In genomic region chr10:91034494-91035157, GRCh38 we compare ENCODE assay signal across 8 cellular contexts.
DNase-seq lines count a peak whose midpoint lies in the region; ATAC-seq and TF ChIP-seq lines count a peak whose summit lies in the region.

No MANE protein-coding gene starts in this region.

- no peaks in the 10 kb centered on the region for H3K79me2 ChIP-seq in GM23338 (replicated peaks; ENCODE audit: insufficient read depth)

- no peaks in the 10 kb centered on the region for H3K9me3 Mint-ChIP-seq in GM23338

- peak overlapping the region; percentile 48; the same call in 1 of the 2 replicates for H2AFZ ChIP-seq in GM23338

- no peaks in the 10 kb centered on the region; the same call in 1 of the 2 replicates for H3K9me2 ChIP-seq in GM23338 (ENCODE audit: insufficient read depth)

- H3K36me3 ChIP-seq in GM23338 (ENCODE audit: insufficient read depth) (no peaks in the 10 kb centered on the region), SJSA1 (no peaks in the 10 kb centered on the region)

- H3K27ac ChIP-seq in GM23338 (ENCODE audit: low read depth) (no peak overlapping the region), SJSA1 (0 out of 2 replicates have a peak overlapping the region, but pooled peaks have one; percentile 20)

- no peak overlapping the region for H3K4me3 Mint-ChIP-seq in GM23338

- H3K27ac Mint-ChIP-seq in GM23338, result no peak overlapping the region

- peaks cover 24% of the 10 kb centered on the region for H3K4me1 ChIP-seq in GM23338 (ENCODE audit: insufficient read depth)
- H3K4me1 ChIP-seq in SJSA1 (replicated peaks), result peaks cover 18% of the 10 kb centered on the region

- no peak for TF ChIP-seq CTCF in GM23338 (conservative IDR thresholded peaks at IDR 0.05; ENCODE audit: low read depth in 2 of 2)

- H3K27me3 ChIP-seq in GM23338 (ENCODE audit: insufficient read depth), result no peaks in the 10 kb centered on the region
- H3K27me3 ChIP-seq in SJSA1 (replicated peaks), result no peaks in the 10 kb centered on the region

- H3K27me3 Mint-ChIP-seq in GM23338 (ENCODE audit: insufficient read depth, low read depth, poor library complexity), result peaks cover 2% of the 10 kb centered on the region

- no peak overlapping the region for H3K4me2 ChIP-seq in GM23338

- no peaks in the 10 kb centered on the region for H3K9me3 ChIP-seq in SJSA1 (replicated peaks)

- H3K36me3 Mint-ChIP-seq in GM23338 (ENCODE audit: low read depth), result no peaks in the 10 kb centered on the region

- no peak overlapping the region for H3K4me3 ChIP-seq in GM23338
- H3K4me3 ChIP-seq in SJSA1, result no peak overlapping the region

- ATAC-seq in GM23338, result peak; percentile 82
- ATAC-seq in GM19395 (IDR thresholded peaks at IDR 0.05; ENCODE audit: unreplicated experiment), result no peak

- peaks cover 13% of the 10 kb centered on the region for H3K4me1 Mint-ChIP-seq in GM23338

- DNase-seq in GM23338 (ENCODE audit: low spot score), result peak; percentile 50
- DNase-seq in SJSA1 (ENCODE audit: low read depth in 1 of 2, low spot score in 2 of 2), result peak; percentile 47 to 55
- peak; percentile 60 for DNase-seq in foreskin melanocyte
- DNase-seq in pulmonary artery endothelial cell (ENCODE audit: low read depth, low spot score), result peak; percentile 7
- no peak for DNase-seq in NCI-H510A (lab: John Stamatoyannopoulos, UW)
- DNase-seq in NCI-H128 (lab: John Stamatoyannopoulos, UW; ENCODE audit: unreplicated experiment), result no peak
- no peak for DNase-seq in NCI-H526 (lab: John Stamatoyannopoulos, UW)

- H4K20me1 ChIP-seq in GM23338 (replicated peaks; ENCODE audit: insufficient read depth), result no peaks in the 10 kb centered on the region

- no peaks in the 10 kb centered on the region for H3F3A ChIP-seq in GM23338 (replicated peaks; ENCODE audit: low read depth)

TF ChIP-seq in GM23338, 12 proteins besides CTCF, POLR2A, EP300 and RAD21:
- TF ChIP-seq, protein P1, sequence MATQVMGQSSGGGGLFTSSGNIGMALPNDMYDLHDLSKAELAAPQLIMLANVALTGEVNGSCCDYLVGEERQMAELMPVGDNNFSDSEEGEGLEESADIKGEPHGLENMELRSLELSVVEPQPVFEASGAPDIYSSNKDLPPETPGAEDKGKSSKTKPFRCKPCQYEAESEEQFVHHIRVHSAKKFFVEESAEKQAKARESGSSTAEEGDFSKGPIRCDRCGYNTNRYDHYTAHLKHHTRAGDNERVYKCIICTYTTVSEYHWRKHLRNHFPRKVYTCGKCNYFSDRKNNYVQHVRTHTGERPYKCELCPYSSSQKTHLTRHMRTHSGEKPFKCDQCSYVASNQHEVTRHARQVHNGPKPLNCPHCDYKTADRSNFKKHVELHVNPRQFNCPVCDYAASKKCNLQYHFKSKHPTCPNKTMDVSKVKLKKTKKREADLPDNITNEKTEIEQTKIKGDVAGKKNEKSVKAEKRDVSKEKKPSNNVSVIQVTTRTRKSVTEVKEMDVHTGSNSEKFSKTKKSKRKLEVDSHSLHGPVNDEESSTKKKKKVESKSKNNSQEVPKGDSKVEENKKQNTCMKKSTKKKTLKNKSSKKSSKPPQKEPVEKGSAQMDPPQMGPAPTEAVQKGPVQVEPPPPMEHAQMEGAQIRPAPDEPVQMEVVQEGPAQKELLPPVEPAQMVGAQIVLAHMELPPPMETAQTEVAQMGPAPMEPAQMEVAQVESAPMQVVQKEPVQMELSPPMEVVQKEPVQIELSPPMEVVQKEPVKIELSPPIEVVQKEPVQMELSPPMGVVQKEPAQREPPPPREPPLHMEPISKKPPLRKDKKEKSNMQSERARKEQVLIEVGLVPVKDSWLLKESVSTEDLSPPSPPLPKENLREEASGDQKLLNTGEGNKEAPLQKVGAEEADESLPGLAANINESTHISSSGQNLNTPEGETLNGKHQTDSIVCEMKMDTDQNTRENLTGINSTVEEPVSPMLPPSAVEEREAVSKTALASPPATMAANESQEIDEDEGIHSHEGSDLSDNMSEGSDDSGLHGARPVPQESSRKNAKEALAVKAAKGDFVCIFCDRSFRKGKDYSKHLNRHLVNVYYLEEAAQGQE (IDR thresholded peaks at IDR 0.05; ENCODE audit: unreplicated experiment), result no peak
- TF ChIP-seq STAT1 (IDR thresholded peaks at IDR 0.05; ENCODE audit: unreplicated experiment) (no peak), POLR2AphosphoS5 (IDR thresholded peaks at IDR 0.05; ENCODE audit: low read depth) (no peak), JUNB (IDR thresholded peaks at IDR 0.05; ENCODE audit: unreplicated experiment) (no peak), EZH2 (IDR thresholded peaks at IDR 0.05; ENCODE audit: low read depth, unreplicated experiment) (no peak), NANOG (IDR thresholded peaks at IDR 0.05; ENCODE audit: borderline replicate concordance) (no peak)
- TF ChIP-seq, protein P2, sequence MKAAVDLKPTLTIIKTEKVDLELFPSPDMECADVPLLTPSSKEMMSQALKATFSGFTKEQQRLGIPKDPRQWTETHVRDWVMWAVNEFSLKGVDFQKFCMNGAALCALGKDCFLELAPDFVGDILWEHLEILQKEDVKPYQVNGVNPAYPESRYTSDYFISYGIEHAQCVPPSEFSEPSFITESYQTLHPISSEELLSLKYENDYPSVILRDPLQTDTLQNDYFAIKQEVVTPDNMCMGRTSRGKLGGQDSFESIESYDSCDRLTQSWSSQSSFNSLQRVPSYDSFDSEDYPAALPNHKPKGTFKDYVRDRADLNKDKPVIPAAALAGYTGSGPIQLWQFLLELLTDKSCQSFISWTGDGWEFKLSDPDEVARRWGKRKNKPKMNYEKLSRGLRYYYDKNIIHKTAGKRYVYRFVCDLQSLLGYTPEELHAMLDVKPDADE (IDR thresholded peaks at IDR 0.05), result no peak

Comparison
In these comparisons a context has a peak if more than half of its experiments do, and no peak if none do; other contexts are left out.
1. DNase-seq: peak in GM23338 (single experiment), SJSA1 (2 of 2), foreskin melanocyte (single experiment) and pulmonary artery endothelial cell (single experiment); none in NCI-H510A (single experiment), NCI-H128 (single experiment) and NCI-H526 (0 of 2).